10 cellular contexts compared by ENCODE assay signal in genomic region chr13:79812070-79812850, GRCh38.
DNase-seq lines count a peak whose midpoint lies in the region; ATAC-seq and TF ChIP-seq lines count a peak whose summit lies in the region.
"Had no signal": no experiment of that assay in that cellular context is flagged by ENCODE, and none has a peak within 500 bp of the region (broad histone marks: within the 10 kb centered on the region; RNA-seq: fewer than 3 reads in every experiment).

No MANE protein-coding gene starts in this region.

- WGBS in ovary, 3 donors = 90 to 96% (median 90%) methylated on average over 2 of the region's 2 CpGs
- WGBS in transverse colon (ENCODE audit: low coverage in 1 of 2), 2 donors = 83 to 92% methylated on average over 2 of the region's 2 CpGs

- H3K36me3 ChIP-seq in neutrophil (no peaks in the 10 kb centered on the region), ovary (no peaks in the 10 kb centered on the region), transverse colon (no peaks in the 10 kb centered on the region)
- H3K36me3 ChIP-seq: left lung had no signal

- no peaks in the 10 kb centered on the region for H3K27me3 ChIP-seq in neutrophil
- no peaks in the 10 kb centered on the region for H3K27me3 ChIP-seq in ovary
- no peaks in the 10 kb centered on the region for H3K27me3 ChIP-seq in transverse colon
- H3K27me3 ChIP-seq: left lung had no signal

- TF ChIP-seq POLR2A in ovary (IDR thresholded peaks at IDR 0.05) (no peak), transverse colon (IDR thresholded peaks at IDR 0.05) (no peak)

- DNase-seq in NCI-H748 (lab: John Stamatoyannopoulos, UW; ENCODE audit: unreplicated experiment) (no peak), ovary (no peak), kidney tubule cell (ENCODE audit: low spot score) (no peak), transverse colon (no peak)
- DNase-seq: activated CD4-positive, alpha-beta T cell treated with anti-CD3 and anti-CD28 coated beads, Interleukin-2, amount 10 ng/mL, durations not matched to agents 7 days and 5 days; left lung had no signal

- H3K9me3 ChIP-seq in neutrophil (no peaks in the 10 kb centered on the region), ovary (no peaks in the 10 kb centered on the region), transverse colon (no peaks in the 10 kb centered on the region)
- H3K9me3 ChIP-seq: left lung had no signal

- intact Hi-C loops in ovary (cut with DNase I) = no loop called here
- intact Hi-C loops in transverse colon (cut with DNase I; ENCODE audit: low total_unique reads) = no loop called here

- ATAC-seq in GM19023 (IDR thresholded peaks at IDR 0.05; ENCODE audit: unreplicated experiment) (peak; percentile 44), HG02623 (IDR thresholded peaks at IDR 0.05; ENCODE audit: unreplicated experiment) (peak; percentile 54), HG03571 (IDR thresholded peaks at IDR 0.05; ENCODE audit: unreplicated experiment) (peak; percentile 60)

- in situ Hi-C loops in transverse colon (cut with MboI; ENCODE audit: low pct_ligation_motif_present in 1 of 4, low pct_unique_long_range_greater_than_20kb in 1 of 4, low sequenced_read_pairs in 3 of 4) = no loop called here

- TF ChIP-seq EP300 in ovary (IDR thresholded peaks at IDR 0.05) (no peak), transverse colon (IDR thresholded peaks at IDR 0.05; ENCODE audit: low read depth) (no peak)

- peaks cover 21 to 24% of the 10 kb centered on the region in 2 experiments for H3K4me1 ChIP-seq in neutrophil (ENCODE audit: control insufficient read depth in 1 of 2, insufficient read depth in 1 of 2, low read depth in 1 of 2, low read length in 1 of 2)
- no peaks in the 10 kb centered on the region for H3K4me1 ChIP-seq in ovary (ENCODE audit: insufficient read depth)
- no peaks in the 10 kb centered on the region for H3K4me1 ChIP-seq in transverse colon

- H3K4me3 ChIP-seq in neutrophil (ENCODE audit: low read depth in 1 of 2, low read length in 1 of 2) (peak overlapping the region in 1 of 2 experiments; percentile 18), ovary (no peak overlapping the region), transverse colon (no peak overlapping the region)
- H3K4me3 ChIP-seq: left lung had no signal

- H3K27ac ChIP-seq in neutrophil = peak overlapping the region; percentile 77
- H3K27ac ChIP-seq in ovary = no peak overlapping the region
- H3K27ac ChIP-seq in transverse colon = no peak overlapping the region

- TF ChIP-seq CTCF in neutrophil (IDR thresholded peaks at IDR 0.05) = no peak
- no peak for TF ChIP-seq CTCF in ovary (IDR thresholded peaks at IDR 0.05)
- no peak for TF ChIP-seq CTCF in transverse colon (IDR thresholded peaks at IDR 0.05)
